17 cellular contexts compared by ENCODE assay signal in the genomic region with DNA sequence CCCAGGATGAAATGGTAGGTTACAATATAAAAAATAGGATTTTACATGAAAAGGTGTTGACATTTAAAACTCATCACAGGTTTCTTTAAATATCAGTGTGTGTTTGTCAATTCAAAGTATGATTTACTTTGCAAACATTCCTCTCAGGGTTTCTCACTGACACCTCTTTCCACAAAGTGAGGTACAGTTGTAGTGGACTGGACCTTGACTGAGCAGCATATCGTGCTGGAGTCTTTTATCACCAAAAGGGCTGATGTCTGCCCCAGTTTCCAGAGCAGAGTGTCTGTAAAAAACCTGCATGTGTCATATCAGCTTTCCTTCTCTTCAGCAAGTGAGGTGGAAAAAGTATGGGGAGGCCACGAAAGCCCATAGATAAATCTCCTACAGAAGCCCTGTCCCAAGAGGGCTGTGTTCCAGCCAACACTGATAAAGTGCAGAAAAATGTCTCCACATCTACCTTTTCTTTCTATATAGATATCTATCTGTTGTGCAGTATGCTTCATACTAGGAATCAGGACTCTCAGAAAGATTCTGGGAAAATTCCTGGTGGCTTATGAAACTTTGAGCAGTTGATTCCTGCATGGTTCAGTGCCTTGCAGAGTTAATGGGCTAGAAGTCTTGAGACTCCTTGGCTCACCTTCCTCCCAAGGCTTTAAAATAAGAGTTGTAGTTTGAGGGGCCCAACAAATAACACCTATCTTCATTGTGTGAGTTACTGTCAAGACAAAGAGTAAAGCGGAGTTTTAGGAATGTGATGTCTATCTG. TPM values are rescaled to one million over a fixed set of nuclear protein-coding genes. Genes with fewer than 3 reads are reported as not detected.
DNase-seq lines count a peak whose midpoint lies in the region; ATAC-seq and TF ChIP-seq lines count a peak whose summit lies in the region.
"Had no signal": no experiment of that assay in that cellular context is flagged by ENCODE, and none has a peak within 500 bp of the region (broad histone marks: within the 10 kb centered on the region; RNA-seq: fewer than 3 reads in every experiment).

No MANE protein-coding gene starts in this region.

- DNase-seq in G401 (ENCODE audit: low spot score) = peak; percentile 84
- DNase-seq in ascending aorta (ENCODE audit: low spot score in 2 of 2) = no peak
- DNase-seq in left ventricle myocardium superior = no peak
- DNase-seq in renal cortical epithelial cell (ENCODE audit: low read depth) = peak; percentile 42
- DNase-seq in NCI-H1105 (lab: John Stamatoyannopoulos, UW) = no peak
- DNase-seq in NCI-H82 treated with DMSO at 0.1 percent for 48 hours (lab: John Stamatoyannopoulos, UW; ENCODE audit: unreplicated experiment) = no peak
- DNase-seq: activated CD8-positive, alpha-beta memory T cell treated with anti-CD3 and anti-CD28 coated beads for 24 hours; activated effector memory CD4-positive, alpha-beta T cell treated with Interleukin-2 at 50 U/mL for 16 hours; GF-D8; NCI-H2171 treated with DMSO at 0.1 percent for 48 hours; sigmoid colon; stimulated activated naive CD8-positive, alpha-beta T cell treated with anti-CD3 and anti-CD28 coated beads, Interleukin-15, Interleukin-2, amounts not matched to agents 100 U/mL and 50 U/mL, for 24 hours had no signal

- in situ Hi-C loops in G401 (cut with HindIII; ENCODE audit: low sequenced_read_pairs) = no loop called here

- H3K9me3 ChIP-seq in ascending aorta = no peaks in the 10 kb centered on the region
- H3K9me3 ChIP-seq: sigmoid colon had no signal

- no peaks in the 10 kb centered on the region for H3K27me3 ChIP-seq in ascending aorta
- H3K27me3 ChIP-seq: sigmoid colon had no signal

- no peak for TF ChIP-seq CTCF in ascending aorta (IDR thresholded peaks at IDR 0.05)

- peak overlapping the region; percentile 36 to 40 for H3K27ac ChIP-seq in ascending aorta
- H3K27ac ChIP-seq: sigmoid colon, SK-N-MC, VCaP had no signal

- no peak overlapping the region for H3K4me3 ChIP-seq in ascending aorta
- H3K4me3 ChIP-seq: sigmoid colon, SK-N-MC had no signal

- H3K4me1 ChIP-seq in ascending aorta = peaks cover 0 to 9% of the 10 kb centered on the region in 2 donors

- intact Hi-C loops in ascending aorta (cut with DNase I) = no loop called here
- intact Hi-C loops in left ventricle myocardium superior (cut with micrococcal nuclease) = no loop called here

- H3K36me3 ChIP-seq in ascending aorta = no peaks in the 10 kb centered on the region
- H3K36me3 ChIP-seq: sigmoid colon had no signal

- peak; percentile 30 for ATAC-seq in left ventricle myocardium superior
- ATAC-seq in GM21576 (IDR thresholded peaks at IDR 0.05; ENCODE audit: unreplicated experiment) = no peak
- no peak for ATAC-seq in HG03378 (IDR thresholded peaks at IDR 0.05; ENCODE audit: unreplicated experiment)
- ATAC-seq: natural killer cell treated with Interleukin-12 subunit alpha and Interleukin-12 subunit beta and Interleukin-15 and Interleukin-18, amount 100 ng/mL, for 72 hours; stimulated activated naive CD8-positive, alpha-beta T cell treated with anti-CD3 and anti-CD28 coated beads, Interleukin-15, Interleukin-2, amounts not matched to agents 100 U/mL and 50 U/mL, for 24 hours had no signal

RNA-seq across cellular contexts. Expression of gene ACYP2, which starts 6.9 kb away (rescaled TPM):
- 6.2 and 15.5 TPM in 2 replicates for total RNA-seq in G401 (2014; rRNA removed; shearing (Covaris generic))
- 0.96 TPM for total RNA-seq in ascending aorta
- 60.3 TPM for total RNA-seq in left ventricle myocardium superior
- total RNA-seq in renal cortical epithelial cell = 5.0 and 13.6 TPM in 2 replicates

Comparison
In these comparisons a context has a peak if more than half of its experiments do, and no peak if none do; other contexts are left out.
1. DNase-seq: peak in G401 (single experiment) and renal cortical epithelial cell (single experiment); none in ascending aorta (0 of 2), left ventricle myocardium superior (single experiment), NCI-H1105 (single experiment) and NCI-H82 treated with DMSO at 0.1 percent for 48 hours (single experiment).